In the genomic region with DNA sequence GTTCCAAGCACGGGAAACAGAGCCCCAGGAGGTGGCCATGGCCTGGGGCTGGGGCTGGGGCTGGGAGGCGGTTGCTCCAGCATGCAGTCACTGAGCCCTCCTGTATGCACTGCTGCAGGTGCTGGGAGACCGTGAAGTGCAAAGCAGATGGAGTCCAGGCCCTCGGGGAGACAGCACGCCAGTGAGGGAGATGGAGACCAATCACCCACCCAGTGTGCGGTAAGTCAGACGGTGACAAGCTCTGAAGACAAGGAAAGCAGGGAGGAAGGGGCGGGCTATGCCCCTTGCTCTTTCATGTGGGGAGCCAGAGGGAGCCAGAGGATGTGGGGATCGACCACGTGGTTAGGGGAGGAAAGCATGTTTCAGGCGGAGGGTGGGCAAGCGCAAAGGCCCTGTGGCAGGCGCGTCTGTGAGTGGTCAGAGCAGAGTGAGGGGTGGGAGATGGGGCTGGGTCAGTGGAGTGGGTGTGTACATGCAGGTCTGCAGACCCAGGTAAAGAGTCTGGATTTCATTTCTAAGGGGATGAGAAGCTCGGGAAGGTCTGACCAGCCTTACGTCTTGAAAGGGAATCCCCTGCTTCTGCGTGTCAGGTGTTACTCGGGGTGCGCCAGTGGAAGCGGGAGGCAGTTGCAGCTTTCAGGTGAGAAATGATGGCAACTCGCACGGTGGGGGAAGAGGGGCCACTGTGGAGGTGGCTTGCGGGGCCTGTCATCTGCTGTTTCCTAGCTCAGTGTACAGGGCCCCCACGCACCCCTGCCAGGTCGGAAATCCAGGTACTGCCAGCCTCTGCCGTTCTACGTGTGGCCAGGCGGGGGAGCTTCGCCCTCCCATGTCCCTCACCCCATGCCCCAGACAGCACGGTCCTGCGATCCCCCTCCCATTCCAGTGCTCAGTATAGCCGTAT, we compare ENCODE assay signal across 9 cellular contexts. TPM values are rescaled to one million over a fixed set of nuclear protein-coding genes. Genes with fewer than 3 reads are reported as not detected.
A peak's percentile ranks its signal among the peaks of the same experiment; 100 is the strongest.
DNase-seq lines count a peak whose midpoint lies in the region; ATAC-seq and TF ChIP-seq lines count a peak whose summit lies in the region.
"Had no signal": no experiment of that assay in that cellular context is flagged by ENCODE, and none has a peak within 500 bp of the region (broad histone marks: within the 10 kb centered on the region; RNA-seq: fewer than 3 reads in every experiment).

No MANE protein-coding gene starts in this region.

- intact Hi-C loops in esophagus squamous epithelium (cut with DNase I), result no loop called here

- no peak overlapping the region for H3K4me3 ChIP-seq in esophagus squamous epithelium
- no peak overlapping the region for H3K4me3 ChIP-seq in retinal pigment epithelial cell (ENCODE audit: low read length)
- H3K4me3 ChIP-seq: skin epidermis had no signal

- ATAC-seq in WTC11 (peak; percentile 89), HG03521 (IDR thresholded peaks at IDR 0.05; ENCODE audit: unreplicated experiment) (no peak), GM19397 (IDR thresholded peaks at IDR 0.05; ENCODE audit: unreplicated experiment) (no peak), GM21576 (IDR thresholded peaks at IDR 0.05; ENCODE audit: unreplicated experiment) (no peak)

- no peaks in the 10 kb centered on the region for H3K9me3 Mint-ChIP-seq in WTC11

- in situ Hi-C loops in GM13977 (cut with MboI; ENCODE audit: low pct_unique_long_range_greater_than_20kb, low sequenced_read_pairs, unreplicated experiment), result no loop called here

- H3K4me1 Mint-ChIP-seq in WTC11, result peaks cover 5% of the 10 kb centered on the region; the same call in 1 of the 2 replicates

- no peak overlapping the region for H3K4me3 Mint-ChIP-seq in WTC11

- CTCF ChIA-PET in WTC11 (lab: Charles Lee), result interaction anchor here (0.6 to 4.5 kb wide), 30 partner anchors 9 to 292 kb away, joined by 3 to 81 read pairs (median 4); a partner anchor contains a TSS

- H3K9me3 ChIP-seq in esophagus squamous epithelium, result no peaks in the 10 kb centered on the region

- H3K27ac Mint-ChIP-seq in WTC11, result no peak overlapping the region; the same call in 1 of the 2 replicates

- WGBS in esophagus squamous epithelium, 2 donors, result 82 to 88% methylated on average over 20 to 29 of the region's 32 CpGs

- peaks cover 0 to 13% (median 5%) of the 10 kb centered on the region in 3 donors for H3K4me1 ChIP-seq in esophagus squamous epithelium

- DNase-seq in GM13977 (ENCODE audit: low spot score) (no peak), WTC11 (ENCODE audit: low spot score) (peak; percentile 68), esophagus squamous epithelium (lab: John Stamatoyannopoulos, UW) (no peak), retinal pigment epithelial cell (ENCODE audit: low read depth) (no peak)

- H3K27me3 ChIP-seq in esophagus squamous epithelium, result no peaks in the 10 kb centered on the region

- H3K27me3 Mint-ChIP-seq in WTC11 (ENCODE audit: low read depth), result no peaks in the 10 kb centered on the region

- no peaks in the 10 kb centered on the region; the same call in 1 of the 2 replicates for H3K36me3 Mint-ChIP-seq in WTC11

- POLR2A ChIA-PET in WTC11 (lab: Charles Lee), result no interaction called here

- TF ChIP-seq POLR2A in esophagus squamous epithelium (IDR thresholded peaks at IDR 0.05), result no peak

- H3K27ac ChIP-seq in 22Rv1, result no peak overlapping the region
- no peak overlapping the region for H3K27ac ChIP-seq in esophagus squamous epithelium
- H3K27ac ChIP-seq: skin epidermis had no signal

- no peaks in the 10 kb centered on the region for H3K36me3 ChIP-seq in esophagus squamous epithelium

- TF ChIP-seq CTCF in 22Rv1 (IDR thresholded peaks at IDR 0.05) (peak; percentile 66), GM13977 (IDR thresholded peaks at IDR 0.05; ENCODE audit: extremely low read depth, insufficient read depth, missing control alignments) (peak; percentile 60), WTC11 (IDR thresholded peaks at IDR 0.05) (peak; percentile 60), esophagus squamous epithelium (IDR thresholded peaks at IDR 0.05) (peak in 5 of 6 experiments; percentile 36 to 66 (median 37)), retinal pigment epithelial cell (conservative IDR thresholded peaks at IDR 0.05; ENCODE audit: low read depth, low read length) (peak; percentile 62)

TF ChIP-seq in WTC11, 78 proteins besides CTCF, POLR2A, EP300 and RAD21:
- TF ChIP-seq ZNF121 (CRISPR knock-in tag; IDR thresholded peaks at IDR 0.05) (peak; percentile 96), CREB1 (CRISPR knock-in tag; IDR thresholded peaks at IDR 0.05) (no peak), GTF2I (CRISPR knock-in tag; conservative IDR thresholded peaks at IDR 0.05) (0 out of 2 replicates have a peak, but pooled peaks have one; percentile 53), TCF7 (CRISPR knock-in tag; IDR thresholded peaks at IDR 0.05; ENCODE audit: low read depth) (no peak)
- TF ChIP-seq, protein P1, sequence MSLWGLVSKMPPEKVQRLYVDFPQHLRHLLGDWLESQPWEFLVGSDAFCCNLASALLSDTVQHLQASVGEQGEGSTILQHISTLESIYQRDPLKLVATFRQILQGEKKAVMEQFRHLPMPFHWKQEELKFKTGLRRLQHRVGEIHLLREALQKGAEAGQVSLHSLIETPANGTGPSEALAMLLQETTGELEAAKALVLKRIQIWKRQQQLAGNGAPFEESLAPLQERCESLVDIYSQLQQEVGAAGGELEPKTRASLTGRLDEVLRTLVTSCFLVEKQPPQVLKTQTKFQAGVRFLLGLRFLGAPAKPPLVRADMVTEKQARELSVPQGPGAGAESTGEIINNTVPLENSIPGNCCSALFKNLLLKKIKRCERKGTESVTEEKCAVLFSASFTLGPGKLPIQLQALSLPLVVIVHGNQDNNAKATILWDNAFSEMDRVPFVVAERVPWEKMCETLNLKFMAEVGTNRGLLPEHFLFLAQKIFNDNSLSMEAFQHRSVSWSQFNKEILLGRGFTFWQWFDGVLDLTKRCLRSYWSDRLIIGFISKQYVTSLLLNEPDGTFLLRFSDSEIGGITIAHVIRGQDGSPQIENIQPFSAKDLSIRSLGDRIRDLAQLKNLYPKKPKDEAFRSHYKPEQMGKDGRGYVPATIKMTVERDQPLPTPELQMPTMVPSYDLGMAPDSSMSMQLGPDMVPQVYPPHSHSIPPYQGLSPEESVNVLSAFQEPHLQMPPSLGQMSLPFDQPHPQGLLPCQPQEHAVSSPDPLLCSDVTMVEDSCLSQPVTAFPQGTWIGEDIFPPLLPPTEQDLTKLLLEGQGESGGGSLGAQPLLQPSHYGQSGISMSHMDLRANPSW (CRISPR knock-in tag; conservative IDR thresholded peaks at IDR 0.05; ENCODE audit: low read depth), result no peak
- TF ChIP-seq, protein P2, sequence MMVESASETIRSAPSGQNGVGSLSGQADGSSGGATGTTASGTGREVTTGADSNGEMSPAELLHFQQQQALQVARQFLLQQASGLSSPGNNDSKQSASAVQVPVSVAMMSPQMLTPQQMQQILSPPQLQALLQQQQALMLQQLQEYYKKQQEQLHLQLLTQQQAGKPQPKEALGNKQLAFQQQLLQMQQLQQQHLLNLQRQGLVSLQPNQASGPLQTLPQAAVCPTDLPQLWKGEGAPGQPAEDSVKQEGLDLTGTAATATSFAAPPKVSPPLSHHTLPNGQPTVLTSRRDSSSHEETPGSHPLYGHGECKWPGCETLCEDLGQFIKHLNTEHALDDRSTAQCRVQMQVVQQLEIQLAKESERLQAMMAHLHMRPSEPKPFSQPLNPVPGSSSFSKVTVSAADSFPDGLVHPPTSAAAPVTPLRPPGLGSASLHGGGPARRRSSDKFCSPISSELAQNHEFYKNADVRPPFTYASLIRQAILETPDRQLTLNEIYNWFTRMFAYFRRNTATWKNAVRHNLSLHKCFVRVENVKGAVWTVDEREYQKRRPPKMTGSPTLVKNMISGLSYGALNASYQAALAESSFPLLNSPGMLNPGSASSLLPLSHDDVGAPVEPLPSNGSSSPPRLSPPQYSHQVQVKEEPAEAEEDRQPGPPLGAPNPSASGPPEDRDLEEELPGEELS (CRISPR knock-in tag; IDR thresholded peaks at IDR 0.05), result no peak

RNA-seq across cellular contexts. Expression of a gene that starts 19.4 kb away (rescaled TPM):
- total RNA-seq in WTC11 (2021) (119 to 129 TPM (median 126 TPM) in 3 replicates), esophagus squamous epithelium (10 to 100 TPM; 16.2 to 65.1 (median 41.7) TPM)
